Comparison of ENCODE assay signal across 1 cellular context in genomic region chr3:123071146-123071545, GRCh38.
TF ChIP-seq lines count a peak whose summit lies in the region.

No MANE protein-coding gene starts in this region.

TF ChIP-seq in SK-N-SH, 30 proteins besides CTCF, POLR2A, EP300 and RAD21 (continued from another document):
- TF ChIP-seq REST (IDR thresholded peaks at IDR 0.05; ENCODE audit: low read depth, low read length) (no peak), NRF1 (IDR thresholded peaks at IDR 0.05; ENCODE audit: low read depth, low read length) (no peak), RFX5 (IDR thresholded peaks at IDR 0.05; ENCODE audit: low read length) (no peak), ELF1 (IDR thresholded peaks at IDR 0.05) (no peak)
